In the genomic region with DNA sequence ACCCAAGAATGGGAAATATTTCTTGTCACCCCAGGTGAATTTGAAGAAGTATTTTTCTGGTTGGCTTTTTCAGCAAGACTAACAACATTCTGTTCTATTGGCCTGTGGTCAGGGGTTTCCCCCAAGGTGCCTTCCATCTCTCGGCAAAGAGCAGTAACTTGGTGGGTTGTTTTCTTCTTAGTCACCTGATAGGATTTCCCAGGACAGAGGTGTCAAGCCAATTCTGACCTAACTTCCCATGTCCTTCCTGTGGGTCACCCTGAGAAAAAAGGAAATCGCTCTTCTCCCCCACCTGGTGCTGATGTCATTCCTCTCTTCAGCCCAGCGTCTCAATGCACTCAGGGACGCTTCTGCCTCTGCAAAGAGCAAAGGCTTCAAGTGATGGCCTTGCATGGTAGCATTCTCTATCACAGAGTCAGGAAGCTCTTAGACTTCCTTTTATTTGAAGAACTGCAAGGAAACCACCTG, we compare ENCODE assay signal across 8 cellular contexts. TPM values are rescaled to one million over a fixed set of nuclear protein-coding genes. Genes with fewer than 3 reads are reported as not detected.
DNase-seq lines count a peak whose midpoint lies in the region; ATAC-seq and TF ChIP-seq lines count a peak whose summit lies in the region.

No MANE protein-coding gene starts in this region.

- H3K27me3 Mint-ChIP-seq in T-helper 1 cell treated with Interleukin-12 subunit alpha and Interleukin-12 subunit beta and Interleukin-4 antibody, amounts not matched to agents 30 μg/mL and 1 μg/mL, for 36 hours (ENCODE audit: low read depth), result no peaks in the 10 kb centered on the region

- H3K27ac Mint-ChIP-seq in T-helper 1 cell treated with Interleukin-12 subunit alpha and Interleukin-12 subunit beta and Interleukin-4 antibody, amounts not matched to agents 30 μg/mL and 1 μg/mL, for 36 hours, result peak overlapping the region; percentile 88

- H3K9me3 ChIP-seq in upper lobe of right lung, result no peaks in the 10 kb centered on the region

- H3K27me3 ChIP-seq in upper lobe of right lung, result no peaks in the 10 kb centered on the region

- no peaks in the 10 kb centered on the region for H3K4me1 ChIP-seq in upper lobe of right lung

- intact Hi-C loops in upper lobe of right lung (cut with DNase I), result no loop called here

- peak overlapping the region; percentile 64 for H3K4me3 Mint-ChIP-seq in T-helper 1 cell treated with Interleukin-12 subunit alpha and Interleukin-12 subunit beta and Interleukin-4 antibody, amounts not matched to agents 30 μg/mL and 1 μg/mL, for 36 hours

- no peaks in the 10 kb centered on the region for H3K36me3 ChIP-seq in upper lobe of right lung

- no peak overlapping the region for H3K27ac ChIP-seq in upper lobe of right lung

- TF ChIP-seq CTCF in GM12875 (IDR thresholded peaks at IDR 0.05; ENCODE audit: borderline replicate concordance, insufficient read depth, low read depth, low read length) (no peak), upper lobe of right lung (IDR thresholded peaks at IDR 0.05) (no peak), omental fat pad (IDR thresholded peaks at IDR 0.05) (no peak)

- H3K4me1 Mint-ChIP-seq in T-helper 1 cell treated with Interleukin-12 subunit alpha and Interleukin-12 subunit beta and Interleukin-4 antibody, amounts not matched to agents 30 μg/mL and 1 μg/mL, for 36 hours (ENCODE audit: low read depth), result peaks cover 71% of the 10 kb centered on the region

- ATAC-seq in HG02610 (IDR thresholded peaks at IDR 0.05; ENCODE audit: unreplicated experiment) (peak; percentile 95), upper lobe of right lung (peak; percentile 30), omental fat pad (ENCODE audit: low FRiP score) (no peak)

- H3K36me3 Mint-ChIP-seq in T-helper 1 cell treated with Interleukin-12 subunit alpha and Interleukin-12 subunit beta and Interleukin-4 antibody, amounts not matched to agents 30 μg/mL and 1 μg/mL, for 36 hours (ENCODE audit: low read depth), result peaks cover 12% of the 10 kb centered on the region

- H3K4me3 ChIP-seq in GM12875 (ENCODE audit: low read depth, low read length), result peak overlapping the region; percentile 5
- no peak overlapping the region for H3K4me3 ChIP-seq in upper lobe of right lung

- peak; percentile 60 for DNase-seq in effector CD4-positive, alpha-beta T cell
- DNase-seq in upper lobe of right lung (no peak), NCI-H1048 (lab: John Stamatoyannopoulos, UW) (no peak), iPS-NIHi11 (ENCODE audit: low spot score) (no peak), omental fat pad (ENCODE audit: low spot score) (no peak)

- peaks cover 15% of the 10 kb centered on the region for H3K9me3 Mint-ChIP-seq in T-helper 1 cell treated with Interleukin-12 subunit alpha and Interleukin-12 subunit beta and Interleukin-4 antibody, amounts not matched to agents 30 μg/mL and 1 μg/mL, for 36 hours

RNA-seq across cellular contexts. Expression of gene IFNG, which starts 16.1 kb away (rescaled TPM):
- total RNA-seq in upper lobe of right lung (not detected), omental fat pad (not detected)

RNA-seq across cellular contexts. Expression of gene IL26, which starts 50.0 kb away (rescaled TPM):
- total RNA-seq in upper lobe of right lung (not detected), omental fat pad (not detected)
